In the genomic region with DNA sequence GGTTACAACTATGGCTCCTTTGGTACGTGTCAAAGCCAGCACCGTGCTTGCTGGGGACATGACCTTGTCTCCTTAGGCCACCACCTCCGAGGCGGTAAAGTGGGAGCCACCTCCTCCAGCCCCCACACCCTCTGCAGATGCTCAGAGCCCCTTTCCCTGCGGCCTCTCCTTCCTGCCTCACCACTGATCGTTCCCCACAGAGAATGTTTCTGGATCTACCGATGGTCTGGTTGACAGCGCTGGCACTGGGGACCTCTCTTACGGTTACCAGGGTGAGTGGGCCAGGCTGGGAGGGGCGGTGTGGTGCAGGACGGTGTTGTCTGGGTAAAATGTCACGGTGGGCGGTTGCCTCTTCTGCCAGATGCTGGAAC, we compare ENCODE assay signal across 24 cellular contexts. TPM values are rescaled to one million over a fixed set of nuclear protein-coding genes. Genes with fewer than 3 reads are reported as not detected.
DNase-seq lines count a peak whose midpoint lies in the region; ATAC-seq and TF ChIP-seq lines count a peak whose summit lies in the region.
"Had no signal": no experiment of that assay in that cellular context is flagged by ENCODE, and none has a peak within 500 bp of the region (broad histone marks: within the 10 kb centered on the region; RNA-seq: fewer than 3 reads in every experiment).

No MANE protein-coding gene starts in this region.

- ATAC-seq in activated naive CD8-positive, alpha-beta T cell treated with anti-CD3 and anti-CD28 coated beads, Interleukin-2, amount 10 ng/mL, durations not matched to agents 7 days and 5 days (ENCODE audit: low read depth), result no peak
- ATAC-seq in activated naive CD8-positive, alpha-beta T cell treated with anti-CD3 and anti-CD28 coated beads, Interleukin-2, amount 50 U/mL, for 24 hours, result no peak
- ATAC-seq in activated B cell treated with CpG ODN at 0.5 μM for 24 hours (ENCODE audit: low read depth), result no peak
- ATAC-seq in memory B cell (ENCODE audit: low read depth), result no peak
- no peak for ATAC-seq in HG02870 (IDR thresholded peaks at IDR 0.05; ENCODE audit: unreplicated experiment)
- ATAC-seq: activated naive CD4-positive, alpha-beta T cell treated with anti-CD3 and anti-CD28 coated beads, Interleukin-2, amount 50 U/mL, for 72 hours; psoas muscle had no signal

- no peaks in the 10 kb centered on the region for H3K27me3 ChIP-seq in stomach

- intact Hi-C loops in activated B cell treated with CpG ODN at 0.5 μM for 24 hours (cut with micrococcal nuclease), result no loop called here
- intact Hi-C loops in stomach (cut with DNase I; ENCODE audit: low total_unique reads), result loop anchor here (5.0 kb wide), 1 partner anchor 40 kb away; no protein-coding TSS in a partner anchor

- H3K4me1 Mint-ChIP-seq in activated naive CD8-positive, alpha-beta T cell treated with anti-CD3 and anti-CD28 coated beads, Interleukin-2, amount 10 ng/mL, durations not matched to agents 7 days and 5 days, result no peaks in the 10 kb centered on the region
- peaks cover 6% of the 10 kb centered on the region for H3K4me1 Mint-ChIP-seq in activated naive CD8-positive, alpha-beta T cell treated with anti-CD3 and anti-CD28 coated beads, Interleukin-2, amount 50 U/mL, for 24 hours
- peaks cover 81% of the 10 kb centered on the region for H3K4me1 Mint-ChIP-seq in activated B cell treated with CpG ODN at 0.5 μM for 24 hours
- peaks cover 52% of the 10 kb centered on the region for H3K4me1 Mint-ChIP-seq in memory B cell
- H3K4me1 Mint-ChIP-seq: nephron had no signal

- no peak for TF ChIP-seq POLR2A in stomach (IDR thresholded peaks at IDR 0.05)

- H3K9me3 ChIP-seq in stomach, result no peaks in the 10 kb centered on the region
- H3K9me3 ChIP-seq: psoas muscle had no signal

- H3K36me3 Mint-ChIP-seq in activated naive CD8-positive, alpha-beta T cell treated with anti-CD3 and anti-CD28 coated beads, Interleukin-2, amount 10 ng/mL, durations not matched to agents 7 days and 5 days, result peaks cover 2% of the 10 kb centered on the region
- H3K36me3 Mint-ChIP-seq in activated naive CD8-positive, alpha-beta T cell treated with anti-CD3 and anti-CD28 coated beads, Interleukin-2, amount 50 U/mL, for 24 hours (ENCODE audit: low read depth), result peaks cover 2% of the 10 kb centered on the region
- peaks cover 77% of the 10 kb centered on the region for H3K36me3 Mint-ChIP-seq in activated B cell treated with CpG ODN at 0.5 μM for 24 hours (ENCODE audit: low read depth)
- peaks cover 32% of the 10 kb centered on the region for H3K36me3 Mint-ChIP-seq in memory B cell
- H3K36me3 Mint-ChIP-seq: activated naive CD4-positive, alpha-beta T cell treated with anti-CD3 and anti-CD28 coated beads, Interleukin-2, amount 50 U/mL, for 72 hours had no signal

- H3K4me3 ChIP-seq in stomach, result no peak overlapping the region
- H3K4me3 ChIP-seq: psoas muscle had no signal

- no peaks in the 10 kb centered on the region for H3K27me3 Mint-ChIP-seq in activated naive CD8-positive, alpha-beta T cell treated with anti-CD3 and anti-CD28 coated beads, Interleukin-2, amount 10 ng/mL, durations not matched to agents 7 days and 5 days
- H3K27me3 Mint-ChIP-seq in activated naive CD8-positive, alpha-beta T cell treated with anti-CD3 and anti-CD28 coated beads, Interleukin-2, amount 50 U/mL, for 24 hours, result no peaks in the 10 kb centered on the region
- H3K27me3 Mint-ChIP-seq in activated B cell treated with CpG ODN at 0.5 μM for 24 hours (no peaks in the 10 kb centered on the region), memory B cell (no peaks in the 10 kb centered on the region)
- H3K27me3 Mint-ChIP-seq: CD4-positive, alpha-beta T cell had no signal

- no peak overlapping the region for H3K4me3 Mint-ChIP-seq in activated naive CD8-positive, alpha-beta T cell treated with anti-CD3 and anti-CD28 coated beads, Interleukin-2, amount 10 ng/mL, durations not matched to agents 7 days and 5 days
- H3K4me3 Mint-ChIP-seq in activated naive CD8-positive, alpha-beta T cell treated with anti-CD3 and anti-CD28 coated beads, Interleukin-2, amount 50 U/mL, for 24 hours, result no peak overlapping the region
- peak overlapping the region; percentile 42 for H3K4me3 Mint-ChIP-seq in activated B cell treated with CpG ODN at 0.5 μM for 24 hours
- peak overlapping the region; percentile 67 for H3K4me3 Mint-ChIP-seq in memory B cell
- H3K4me3 Mint-ChIP-seq: CD4-positive, alpha-beta T cell; nephron had no signal

- no peak overlapping the region for H3K27ac Mint-ChIP-seq in activated naive CD8-positive, alpha-beta T cell treated with anti-CD3 and anti-CD28 coated beads, Interleukin-2, amount 10 ng/mL, durations not matched to agents 7 days and 5 days
- no peak overlapping the region for H3K27ac Mint-ChIP-seq in activated naive CD8-positive, alpha-beta T cell treated with anti-CD3 and anti-CD28 coated beads, Interleukin-2, amount 50 U/mL, for 24 hours
- H3K27ac Mint-ChIP-seq in activated B cell treated with CpG ODN at 0.5 μM for 24 hours (peak overlapping the region; percentile 94), memory B cell (peak overlapping the region; percentile 98)
- H3K27ac Mint-ChIP-seq: CD4-positive, alpha-beta T cell had no signal

- TF ChIP-seq CTCF in activated B cell treated with CpG ODN at 0.5 μM for 24 hours (IDR thresholded peaks at IDR 0.05), result no peak
- TF ChIP-seq CTCF in stomach (IDR thresholded peaks at IDR 0.05), result no peak
- no peak for TF ChIP-seq CTCF in GM20000 (IDR thresholded peaks at IDR 0.05; ENCODE audit: extremely low read depth, missing control alignments)

- WGBS in stomach, 5 donors, result 73 to 85% (median 77%) methylated on average over 13 of the region's 13 CpGs

- H3K27ac ChIP-seq in stomach, result peak overlapping the region in 4 of 5 donors; percentile 2 to 99 (median 78)
- H3K27ac ChIP-seq: epithelial cell of prostate, psoas muscle had no signal

- CTCF ChIA-PET in activated B cell treated with CpG ODN at 0.5 μM for 24 hours (lab: Charles Lee), result no interaction called here

- H3K9me3 Mint-ChIP-seq in activated naive CD8-positive, alpha-beta T cell treated with anti-CD3 and anti-CD28 coated beads, Interleukin-2, amount 10 ng/mL, durations not matched to agents 7 days and 5 days, result no peaks in the 10 kb centered on the region
- no peaks in the 10 kb centered on the region for H3K9me3 Mint-ChIP-seq in activated naive CD8-positive, alpha-beta T cell treated with anti-CD3 and anti-CD28 coated beads, Interleukin-2, amount 50 U/mL, for 24 hours
- H3K9me3 Mint-ChIP-seq in activated B cell treated with CpG ODN at 0.5 μM for 24 hours, result no peaks in the 10 kb centered on the region
- H3K9me3 Mint-ChIP-seq in memory B cell, result no peaks in the 10 kb centered on the region
- H3K9me3 Mint-ChIP-seq: activated naive CD4-positive, alpha-beta T cell treated with anti-CD3 and anti-CD28 coated beads, Interleukin-2, amount 50 U/mL, for 72 hours; CD4-positive, alpha-beta T cell; nephron had no signal

- POLR2A ChIA-PET in activated naive CD8-positive, alpha-beta T cell treated with anti-CD3 and anti-CD28 coated beads, Interleukin-2, amount 10 ng/mL, durations not matched to agents 7 days and 5 days (lab: Charles Lee), result no interaction called here
- POLR2A ChIA-PET in activated B cell treated with CpG ODN at 0.5 μM for 24 hours (lab: Charles Lee), result interaction anchor here (5.9 kb wide), 1 partner anchor 43 kb away, joined by 37 read pairs; a partner anchor contains a TSS

- no peak for TF ChIP-seq EP300 in stomach (IDR thresholded peaks at IDR 0.05)

- peaks cover 63 to 94% (median 81%) of the 10 kb centered on the region in 4 donors for H3K36me3 ChIP-seq in stomach

- peak; percentile 3 for DNase-seq in activated naive CD8-positive, alpha-beta T cell treated with anti-CD3 and anti-CD28 coated beads, Interleukin-2, amount 10 ng/mL, durations not matched to agents 7 days and 5 days
- DNase-seq in activated naive CD8-positive, alpha-beta T cell treated with anti-CD3 and anti-CD28 coated beads, Interleukin-2, amount 50 U/mL, for 24 hours, result no peak
- DNase-seq in activated B cell treated with CpG ODN at 0.5 μM for 24 hours (no peak), memory B cell (ENCODE audit: low spot score in 2 of 2) (no peak), stomach (peak; percentile 25), SKM-1 treated with dmso at 0.1 percent for 144 hours (lab: John Stamatoyannopoulos, UW; ENCODE audit: unreplicated experiment) (no peak), GM20000 (ENCODE audit: low spot score) (no peak)
- DNase-seq: ACHN; activated CD4-positive, alpha-beta T cell treated with anti-CD3 and anti-CD28 coated beads, Interleukin-2, amount 50 U/mL, for 4 hours; dermis blood vessel endothelial cell; DMS79; foreskin fibroblast; Karpas-422; kidney glomerular epithelial cell; mesenchymal stem cell; NCI-H1048; NCI-H510A; stimulated activated CD4-positive, alpha-beta T cell treated with anti-CD3 and anti-CD28 coated beads, Interleukin-4, amount 100 ng/mL, for 4 hours had no signal

- peaks cover 33 to 71% (median 52%) of the 10 kb centered on the region in 4 donors for H3K4me1 ChIP-seq in stomach
- H3K4me1 ChIP-seq: psoas muscle had no signal

RNA-seq across cellular contexts. Expression of a gene that starts 8.9 kb away (rescaled TPM):
- total RNA-seq in activated naive CD8-positive, alpha-beta T cell treated with anti-CD3 and anti-CD28 coated beads, Interleukin-2, amount 10 ng/mL, durations not matched to agents 7 days and 5 days, result 10 to 100 TPM; 34.9 to 35.0 TPM
- total RNA-seq in activated B cell treated with CpG ODN at 0.5 μM for 24 hours, result 96.7 and 115 TPM in 2 replicates
- 100 to 1,000 TPM in 3 of 5 donors, 10 to 100 TPM in 2; 15.1 to 310 (median 132) TPM for total RNA-seq in stomach
- 10 to 100 TPM; 16.9 to 39.4 (median 24.3) TPM for polyA plus RNA-seq in stomach

RNA-seq across cellular contexts. Expression of a gene that starts 11.8 kb away (rescaled TPM):
- 1 to 10 TPM; 6.2 to 6.4 TPM for total RNA-seq in activated naive CD8-positive, alpha-beta T cell treated with anti-CD3 and anti-CD28 coated beads, Interleukin-2, amount 10 ng/mL, durations not matched to agents 7 days and 5 days
- total RNA-seq in activated B cell treated with CpG ODN at 0.5 μM for 24 hours, result 14.2 and 17.9 TPM in 2 replicates
- total RNA-seq in stomach, result 1,000 to 10,000 TPM in 4 of 5 donors, 100 to 1,000 TPM in 1; 730 to 3,801 (median 2,320) TPM
- polyA plus RNA-seq in stomach, result 1,000 to 10,000 TPM in 2 of 3 donors, 100 to 1,000 TPM in 1; 575 to 2,971 (median 1,072) TPM

RNA-seq across cellular contexts. Expression of a gene that starts 43.3 kb away (rescaled TPM):
- 10 to 100 TPM; 58.5 to 60.4 TPM for total RNA-seq in activated naive CD8-positive, alpha-beta T cell treated with anti-CD3 and anti-CD28 coated beads, Interleukin-2, amount 10 ng/mL, durations not matched to agents 7 days and 5 days
- total RNA-seq in activated B cell treated with CpG ODN at 0.5 μM for 24 hours (71.3 and 78.7 TPM in 2 replicates), stomach (100 to 1,000 TPM in 1 of 5 donors, 10 to 100 TPM in 4; 31.9 to 174 (median 63.0) TPM)
- 10 to 100 TPM; 14.9 to 30.7 (median 27.5) TPM for polyA plus RNA-seq in stomach

RNA-seq across cellular contexts. Expression of a gene that starts 44.5 kb away (rescaled TPM):
- total RNA-seq in activated naive CD8-positive, alpha-beta T cell treated with anti-CD3 and anti-CD28 coated beads, Interleukin-2, amount 10 ng/mL, durations not matched to agents 7 days and 5 days, result 100 to 1,000 TPM; 191 to 195 TPM
- 274 and 341 TPM in 2 replicates for total RNA-seq in activated B cell treated with CpG ODN at 0.5 μM for 24 hours
- total RNA-seq in stomach, result 100 to 1,000 TPM in 3 of 5 donors, 10 to 100 TPM in 2; 64.8 to 232 (median 139) TPM
- 10 to 100 TPM; 14.1 to 23.6 (median 20.4) TPM for polyA plus RNA-seq in stomach

RNA-seq across cellular contexts. Expression of a gene that starts 45.1 kb away (rescaled TPM):
- 10 to 100 TPM; 22.6 to 26.0 TPM for total RNA-seq in activated naive CD8-positive, alpha-beta T cell treated with anti-CD3 and anti-CD28 coated beads, Interleukin-2, amount 10 ng/mL, durations not matched to agents 7 days and 5 days
- 18.7 and 22.3 TPM in 2 replicates for total RNA-seq in activated B cell treated with CpG ODN at 0.5 μM for 24 hours
- total RNA-seq in stomach, result 10 to 100 TPM in 4 of 5 donors, 1 to 10 TPM in 1; 6.7 to 21.6 (median 13.8) TPM
- polyA plus RNA-seq in stomach, result 10 to 100 TPM in 1 of 3 donors, 1 to 10 TPM in 2; 6.8 to 11.2 (median 8.0) TPM

Comparison
In these comparisons a context has a peak if more than half of its experiments do, and no peak if none do; other contexts are left out.
1. DNase-seq: peak in activated naive CD8-positive, alpha-beta T cell treated with anti-CD3 and anti-CD28 coated beads, Interleukin-2, amount 10 ng/mL, durations not matched to agents 7 days and 5 days (single experiment) and stomach (single experiment); none in activated naive CD8-positive, alpha-beta T cell treated with anti-CD3 and anti-CD28 coated beads, Interleukin-2, amount 50 U/mL, for 24 hours (single experiment), activated B cell treated with CpG ODN at 0.5 μM for 24 hours (single experiment), memory B cell (0 of 2), SKM-1 treated with dmso at 0.1 percent for 144 hours (single experiment) and GM20000 (single experiment).
2. H3K27ac Mint-ChIP-seq: peak in activated B cell treated with CpG ODN at 0.5 μM for 24 hours (single experiment) and memory B cell (single experiment); none in activated naive CD8-positive, alpha-beta T cell treated with anti-CD3 and anti-CD28 coated beads, Interleukin-2, amount 10 ng/mL, durations not matched to agents 7 days and 5 days (single experiment) and activated naive CD8-positive, alpha-beta T cell treated with anti-CD3 and anti-CD28 coated beads, Interleukin-2, amount 50 U/mL, for 24 hours (single experiment).
3. H3K4me3 Mint-ChIP-seq: peak in activated B cell treated with CpG ODN at 0.5 μM for 24 hours (single experiment) and memory B cell (single experiment); none in activated naive CD8-positive, alpha-beta T cell treated with anti-CD3 and anti-CD28 coated beads, Interleukin-2, amount 10 ng/mL, durations not matched to agents 7 days and 5 days (single experiment) and activated naive CD8-positive, alpha-beta T cell treated with anti-CD3 and anti-CD28 coated beads, Interleukin-2, amount 50 U/mL, for 24 hours (single experiment).
4. RNA of a gene that starts 11.8 kb away (total RNA-seq): 730 to 3,801 TPM in stomach; 14.2 to 17.9 TPM in activated B cell treated with CpG ODN at 0.5 μM for 24 hours and 6.2 to 6.4 TPM in activated naive CD8-positive, alpha-beta T cell treated with anti-CD3 and anti-CD28 coated beads, Interleukin-2, amount 10 ng/mL, durations not matched to agents 7 days and 5 days; every median in the first group is over 10 times any median in the second.